Comparison of ENCODE assay signal across 18 cellular contexts in the genomic region with DNA sequence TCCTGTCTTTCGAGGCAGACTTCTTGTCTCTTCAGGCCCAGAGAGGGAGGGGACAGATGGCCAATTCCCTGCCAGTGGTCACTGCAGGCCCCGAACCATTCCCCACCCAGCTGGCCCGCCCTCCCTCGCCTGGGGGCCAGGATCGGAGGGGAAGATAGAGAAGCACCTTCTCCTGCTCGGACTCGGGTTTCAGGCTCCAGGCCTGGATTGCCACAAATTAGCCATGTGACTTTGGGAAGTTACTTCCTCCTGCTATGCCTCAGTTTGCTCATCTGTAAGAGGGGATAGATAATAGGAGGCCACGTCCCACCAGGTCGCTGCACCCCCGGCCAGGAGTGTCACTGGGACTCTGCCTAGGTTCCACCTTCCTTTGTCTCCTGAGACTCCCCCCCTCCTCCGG. TPM values are rescaled to one million over a fixed set of nuclear protein-coding genes. Genes with fewer than 3 reads are reported as not detected.
DNase-seq lines count a peak whose midpoint lies in the region; ATAC-seq, FAIRE-seq and TF ChIP-seq lines count a peak whose summit lies in the region.
"Had no signal": no experiment of that assay in that cellular context is flagged by ENCODE, and none has a peak within 500 bp of the region (broad histone marks: within the 10 kb centered on the region; RNA-seq: fewer than 3 reads in every experiment).

No MANE protein-coding gene starts in this region.

- DNase-seq in ELF-1 (ENCODE audit: low read depth, low spot score) (peak; percentile 26), kidney (peak; percentile 49), sigmoid colon (peak; percentile 50), T-helper 17 cell (no peak), kidney glomerular epithelial cell (lab: John Stamatoyannopoulos, UW) (no peak)
- DNase-seq: 8988T; CD4-positive, alpha-beta T cell; DMS79; GF-D8; GM23248; HFFc6 had no signal

- intact Hi-C loops in kidney (cut with DNase I), result no loop called here
- intact Hi-C loops in sigmoid colon (cut with DNase I), result loop anchor here (5.0 to 10.0 kb wide), 2 partner anchors 421 to 1689 kb away; no protein-coding TSS in a partner anchor

- ATAC-seq in T-helper 17 cell (no peak), GM18858 (IDR thresholded peaks at IDR 0.05; ENCODE audit: unreplicated experiment) (no peak)

- peaks cover 62% of the 10 kb centered on the region for H3K27me3 Mint-ChIP-seq in T-helper 17 cell

- WGBS in sigmoid colon, 2 donors, result 56 to 63% methylated on average over 11 of the region's 11 CpGs

- no peak overlapping the region for H3K27ac Mint-ChIP-seq in T-helper 17 cell
- H3K27ac Mint-ChIP-seq: CD4-positive, alpha-beta T cell; HFFc6 had no signal

- TF ChIP-seq CTCF in kidney (IDR thresholded peaks at IDR 0.05; ENCODE audit: borderline replicate concordance, extremely low read depth, insufficient read depth) (no peak), sigmoid colon (IDR thresholded peaks at IDR 0.05) (no peak)

- no peak for TF ChIP-seq EP300 in sigmoid colon (IDR thresholded peaks at IDR 0.05)

- no peak overlapping the region for H3K9ac ChIP-seq in BLaER1
- no peak overlapping the region for H3K9ac ChIP-seq in kidney (ENCODE audit: low read length in 2 of 2)
- H3K9ac ChIP-seq: GM23248 had no signal

- 0 out of 2 replicates have a peak overlapping the region, but pooled peaks have one; percentile 26 for H3K27ac ChIP-seq in BLaER1
- H3K27ac ChIP-seq in kidney (ENCODE audit: low read depth in 2 of 2, low read length in 2 of 2), result no peak overlapping the region
- no peak overlapping the region for H3K27ac ChIP-seq in sigmoid colon
- H3K27ac ChIP-seq: BLaER1 treated with 17β-estradiol and CSF1 and Interleukin-3, amounts not matched to agents 10 nM and 100 nM; GM23248; HL-60 had no signal

- H3K9me3 ChIP-seq in BLaER1 (peaks cover 5% of the 10 kb centered on the region), kidney (ENCODE audit: control insufficient read depth in 1 of 2, low read length in 2 of 2) (no peaks in the 10 kb centered on the region), sigmoid colon (no peaks in the 10 kb centered on the region), T-helper 17 cell (ENCODE audit: control insufficient read depth, low read length, poor library complexity, severe bottlenecking) (no peaks in the 10 kb centered on the region)
- H3K9me3 ChIP-seq: Caco-2 had no signal

- H4K20me1 ChIP-seq in BLaER1, result no peaks in the 10 kb centered on the region
- H4K20me1 ChIP-seq: BLaER1 treated with 17β-estradiol and CSF1 and Interleukin-3, amounts not matched to agents 10 nM and 100 nM had no signal

- FAIRE-seq in kidney (lab: Jason Lieb, UNC), result no peak
- FAIRE-seq: D721Med, H54 had no signal

- H3K27me3 ChIP-seq in BLaER1 (no peaks in the 10 kb centered on the region), sigmoid colon (peaks cover 0 to 23% (median 20%) of the 10 kb centered on the region in 3 donors)
- H3K27me3 ChIP-seq: BLaER1 treated with 17β-estradiol and CSF1 and Interleukin-3, amounts not matched to agents 10 nM and 100 nM had no signal

- H3K36me3 ChIP-seq in BLaER1 (no peaks in the 10 kb centered on the region), kidney (ENCODE audit: control insufficient read depth in 1 of 2, insufficient read depth in 2 of 2, low read length in 2 of 2) (no peaks in the 10 kb centered on the region), sigmoid colon (no peaks in the 10 kb centered on the region)
- H3K36me3 ChIP-seq: BLaER1 treated with 17β-estradiol and CSF1 and Interleukin-3, amounts not matched to agents 10 nM and 100 nM had no signal

- H3K4me3 Mint-ChIP-seq in T-helper 17 cell, result no peak overlapping the region
- H3K4me3 Mint-ChIP-seq: CD4-positive, alpha-beta T cell; HFFc6 had no signal

- TF ChIP-seq POLR2A in sigmoid colon (IDR thresholded peaks at IDR 0.05), result no peak

- H3K4me2 ChIP-seq in BLaER1, result peak overlapping the region; percentile 78

- peaks cover 3% of the 10 kb centered on the region for H3K4me1 Mint-ChIP-seq in T-helper 17 cell

- peaks cover 29% of the 10 kb centered on the region for H3K4me1 ChIP-seq in BLaER1
- no peaks in the 10 kb centered on the region for H3K4me1 ChIP-seq in kidney (ENCODE audit: control insufficient read depth in 1 of 2, insufficient read depth in 1 of 2, low read depth in 1 of 2, low read length in 2 of 2)
- peaks cover 0 to 9% (median 7%) of the 10 kb centered on the region in 4 donors for H3K4me1 ChIP-seq in sigmoid colon
- H3K4me1 ChIP-seq: Caco-2 had no signal

- H3K36me3 Mint-ChIP-seq in T-helper 17 cell (ENCODE audit: low read depth), result peaks cover 6% of the 10 kb centered on the region

- H3K4me3 ChIP-seq in BLaER1 (no peak overlapping the region), kidney (ENCODE audit: low read length in 2 of 2) (no peak overlapping the region), sigmoid colon (no peak overlapping the region)
- H3K4me3 ChIP-seq: GM23248 had no signal

RNA-seq across cellular contexts. Expression of gene PPP2R2D, which starts 24.8 kb away (rescaled TPM):
- 28.3 TPM for total RNA-seq in kidney
- 34.8 TPM for polyA plus RNA-seq in kidney (ENCODE audit: insufficient read depth, low read depth, low replicate concordance)
- total RNA-seq in sigmoid colon, result 10 to 100 TPM; 22.7 to 44.0 (median 34.6) TPM
- 10 to 100 TPM; 18.4 to 23.8 (median 22.8) TPM for polyA plus RNA-seq in sigmoid colon
- total RNA-seq in T-helper 17 cell, result 10 to 100 TPM; 34.5 to 36.6 TPM

Comparison
In these comparisons a context has a peak if more than half of its experiments do, and no peak if none do; other contexts are left out.
1. DNase-seq: peak in ELF-1 (single experiment), kidney (single experiment) and sigmoid colon (single experiment); none in T-helper 17 cell (0 of 3) and kidney glomerular epithelial cell (single experiment).